ENCODE assay signal across 26 cellular contexts in the genomic region with DNA sequence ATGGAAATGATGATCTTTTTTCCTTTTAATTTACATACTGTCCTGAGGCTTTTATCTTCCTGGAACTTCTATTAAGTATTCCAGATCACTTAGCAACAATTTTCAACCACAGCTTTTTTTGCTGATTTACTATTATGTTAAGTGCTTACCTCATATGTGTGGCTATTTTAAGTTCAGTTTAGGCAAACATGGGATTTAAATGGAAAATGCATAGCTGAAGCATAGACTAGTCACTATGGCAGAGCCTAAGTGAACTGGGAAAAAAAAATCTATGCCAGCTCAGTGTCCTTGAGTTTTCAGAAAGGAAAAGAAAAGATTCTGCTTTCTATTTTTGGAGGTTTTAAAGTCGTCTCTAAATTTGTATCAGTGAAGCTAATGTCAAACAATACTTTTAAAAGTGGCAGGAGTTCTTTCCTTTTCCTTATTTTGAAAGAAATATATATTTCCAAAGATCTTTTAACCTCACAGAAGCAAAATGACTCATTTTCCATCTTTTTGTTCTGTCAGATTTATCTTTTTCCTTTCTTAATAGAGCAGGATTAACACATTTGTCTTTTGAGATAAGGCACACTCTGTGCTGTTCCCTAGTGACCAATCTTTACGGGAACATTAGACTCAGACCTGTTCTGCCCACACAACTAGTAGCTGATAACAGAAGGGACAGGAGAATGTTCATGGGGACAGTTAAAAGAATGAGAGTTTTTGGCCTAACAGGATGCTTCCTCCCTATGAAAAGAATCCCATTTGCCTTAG.
DNase-seq lines count a peak whose midpoint lies in the region; ATAC-seq and TF ChIP-seq lines count a peak whose summit lies in the region.
"Had no signal": no experiment of that assay in that cellular context is flagged by ENCODE, and none has a peak within 500 bp of the region (broad histone marks: within the 10 kb centered on the region; RNA-seq: fewer than 3 reads in every experiment).

No MANE protein-coding gene starts in this region.

- H2AK5ac ChIP-seq in mesenchymal stem cell (ENCODE audit: low read length, severe bottlenecking): no peak overlapping the region
- no peak overlapping the region for H2AK5ac ChIP-seq in trophoblast cell (ENCODE audit: low read length)

- H3K4me2 ChIP-seq in mesenchymal stem cell (ENCODE audit: low read length, poor library complexity, severe bottlenecking) (no peak overlapping the region), trophoblast cell (ENCODE audit: low read length) (no peak overlapping the region)

- H2BK5ac ChIP-seq in mesenchymal stem cell (ENCODE audit: low read depth, low read length, poor library complexity, severe bottlenecking) (no peak overlapping the region), trophoblast cell (ENCODE audit: low read depth, low read length, poor library complexity) (no peak overlapping the region)

- H3K27me3 ChIP-seq in cardiac muscle cell (no peaks in the 10 kb centered on the region), mesenchymal stem cell (ENCODE audit: control insufficient read depth in 1 of 2, insufficient read depth in 1 of 2, low read length in 2 of 2) (no peaks in the 10 kb centered on the region), trophoblast cell (ENCODE audit: insufficient read depth, low read length) (no peaks in the 10 kb centered on the region)
- H3K27me3 ChIP-seq: BLaER1 treated with 17β-estradiol and CSF1 and Interleukin-3, amounts not matched to agents 10 nM and 100 nM had no signal

- H3K14ac ChIP-seq in mesenchymal stem cell (ENCODE audit: low read length in 2 of 2) (no peak overlapping the region), trophoblast cell (ENCODE audit: low read length) (no peak overlapping the region)

- no peak overlapping the region for H4K12ac ChIP-seq in trophoblast cell (ENCODE audit: low read depth, low read length)

- no peak overlapping the region for H2BK15ac ChIP-seq in mesenchymal stem cell (ENCODE audit: low read depth, poor library complexity, severe bottlenecking)

- H4K91ac ChIP-seq in mesenchymal stem cell (ENCODE audit: low read length) (no peak overlapping the region), trophoblast cell (ENCODE audit: low read depth, low read length) (no peak overlapping the region)

- H3K4me3 ChIP-seq in cardiac muscle cell: no peak overlapping the region
- no peak overlapping the region for H3K4me3 ChIP-seq in astrocyte of the spinal cord (ENCODE audit: low read depth, low read length)
- H3K4me3 ChIP-seq in mesenchymal stem cell (ENCODE audit: insufficient read depth in 1 of 2, low read depth in 1 of 2, low read length in 2 of 2): no peak overlapping the region
- H3K4me3 ChIP-seq in trophoblast cell (ENCODE audit: low read depth, low read length): no peak overlapping the region
- H3K4me3 ChIP-seq: BLaER1 treated with 17β-estradiol and CSF1 and Interleukin-3, amounts not matched to agents 10 nM and 100 nM; GM23248 had no signal

- H3K18ac ChIP-seq in mesenchymal stem cell (ENCODE audit: low read depth in 1 of 2, low read length in 2 of 2): no peak overlapping the region
- no peak overlapping the region for H3K18ac ChIP-seq in trophoblast cell (ENCODE audit: low read length)

- H3K27ac ChIP-seq in cardiac muscle cell (peak overlapping the region; percentile 13), mesenchymal stem cell (ENCODE audit: low read length, poor library complexity, severe bottlenecking) (no peak overlapping the region), trophoblast cell (ENCODE audit: low read depth, low read length) (no peak overlapping the region)
- H3K27ac ChIP-seq: 22Rv1; BLaER1 treated with 17β-estradiol and CSF1 and Interleukin-3, amounts not matched to agents 10 nM and 100 nM; GM23248 had no signal

- no peaks in the 10 kb centered on the region for H3K79me1 ChIP-seq in mesenchymal stem cell (replicated peaks; ENCODE audit: low read length, poor library complexity, severe bottlenecking)
- no peaks in the 10 kb centered on the region for H3K79me1 ChIP-seq in trophoblast cell (ENCODE audit: low read length)

- no peaks in the 10 kb centered on the region for H3K79me2 ChIP-seq in trophoblast cell (ENCODE audit: control insufficient read depth, insufficient read depth, low read length, poor library complexity)

- H3K9me3 ChIP-seq in cardiac muscle cell (ENCODE audit: low read depth) (no peaks in the 10 kb centered on the region), mesenchymal stem cell (ENCODE audit: control insufficient read depth, low read length) (no peaks in the 10 kb centered on the region), trophoblast cell (ENCODE audit: insufficient read depth, low read depth, low read length) (no peaks in the 10 kb centered on the region)
- H3K9me3 ChIP-seq: BLaER1 treated with 17β-estradiol and CSF1 and Interleukin-3, amounts not matched to agents 10 nM and 100 nM; Caco-2 had no signal

- no peak overlapping the region for H3K23ac ChIP-seq in mesenchymal stem cell (ENCODE audit: low read length in 2 of 2)
- H3K23ac ChIP-seq in trophoblast cell (ENCODE audit: low read length): no peak overlapping the region

- H3K4ac ChIP-seq in mesenchymal stem cell (ENCODE audit: low read depth in 1 of 2, low read length in 2 of 2): no peak overlapping the region
- H3K4ac ChIP-seq in trophoblast cell (ENCODE audit: low read depth, low read length): no peak overlapping the region

- no peak overlapping the region for H2BK120ac ChIP-seq in mesenchymal stem cell (ENCODE audit: low read depth, low read length)
- H2BK120ac ChIP-seq in trophoblast cell (ENCODE audit: insufficient read depth, low read length, poor library complexity): no peak overlapping the region

- H3K9ac ChIP-seq in mesenchymal stem cell (ENCODE audit: low read length) (no peak overlapping the region), trophoblast cell (ENCODE audit: low read length) (no peak overlapping the region)
- H3K9ac ChIP-seq: GM23248 had no signal

- ATAC-seq in left ventricle myocardium superior (no peak), HG03521 (IDR thresholded peaks at IDR 0.05; ENCODE audit: unreplicated experiment) (no peak), HG02970 (IDR thresholded peaks at IDR 0.05; ENCODE audit: low FRiP score, unreplicated experiment) (no peak)
- ATAC-seq: Panc1 had no signal

- H2BK12ac ChIP-seq in mesenchymal stem cell (ENCODE audit: low read length in 2 of 2) (no peak overlapping the region), trophoblast cell (ENCODE audit: low read length) (no peak overlapping the region)

- no CpG with 5 or more reads among the region's 2 CpGs for WGBS in mesenchymal stem cell
- no CpG with 5 or more reads among the region's 2 CpGs for WGBS in trophoblast cell (ENCODE audit: extremely low coverage, insufficient coverage, insufficient read length)

- no peak for TF ChIP-seq CTCF in cardiac muscle cell (IDR thresholded peaks at IDR 0.05; ENCODE audit: low read depth, low read length)
- TF ChIP-seq CTCF in astrocyte of the spinal cord (IDR thresholded peaks at IDR 0.05; ENCODE audit: low read depth, low read length): no peak

- in situ Hi-C loops in astrocyte of the spinal cord (cut with HindIII; ENCODE audit: low sequenced_read_pairs): no loop called here

- no peaks in the 10 kb centered on the region for H3K36me3 ChIP-seq in cardiac muscle cell
- H3K36me3 ChIP-seq in mesenchymal stem cell (ENCODE audit: control insufficient read depth in 1 of 2, insufficient read depth in 2 of 2, low read depth in 1 of 2, low read length in 2 of 2): no peaks in the 10 kb centered on the region
- H3K36me3 ChIP-seq in trophoblast cell (ENCODE audit: control insufficient read depth in 1 of 2, insufficient read depth in 2 of 2, low read length in 2 of 2): no peaks in the 10 kb centered on the region
- H3K36me3 ChIP-seq: BLaER1 treated with 17β-estradiol and CSF1 and Interleukin-3, amounts not matched to agents 10 nM and 100 nM had no signal

- H3K4me1 ChIP-seq in cardiac muscle cell (ENCODE audit: low read depth) (peaks cover 10% of the 10 kb centered on the region), mesenchymal stem cell (ENCODE audit: control insufficient read depth, insufficient read depth, low read depth, low read length) (no peaks in the 10 kb centered on the region), trophoblast cell (ENCODE audit: control insufficient read depth in 1 of 2, insufficient read depth in 2 of 2, low read length in 2 of 2) (no peaks in the 10 kb centered on the region)
- H3K4me1 ChIP-seq: Caco-2 had no signal

- H4K8ac ChIP-seq in mesenchymal stem cell (ENCODE audit: low read length): no peak overlapping the region
- no peak overlapping the region for H4K8ac ChIP-seq in trophoblast cell (ENCODE audit: low read depth, low read length)

- H2AFZ ChIP-seq in mesenchymal stem cell (ENCODE audit: low read depth, low read length): no peak overlapping the region
- H2AFZ ChIP-seq in trophoblast cell (ENCODE audit: insufficient read depth, low read length, poor library complexity): no peak overlapping the region
- H2AFZ ChIP-seq: GM23248 had no signal

- DNase-seq in cardiac muscle cell (ENCODE audit: low read depth in 1 of 2, low spot score in 1 of 2) (peak; percentile 15 to 36), left ventricle myocardium superior (no peak), astrocyte of the spinal cord (ENCODE audit: low read depth, low spot score) (peak; percentile 7), mesenchymal stem cell (peak; percentile 1), trophoblast cell (no peak), NCI-H2171 (lab: John Stamatoyannopoulos, UW) (no peak)
- DNase-seq: ACHN; Caco-2; CD4-positive, alpha-beta memory T cell; DMS 273 treated with DMSO at 0.1 percent for 48 hours; DMS79 treated with DMSO at 0.1 percent for 48 hours; GM23248; H9; NCI-H1105; NCI-H146; NCI-H2029 treated with DMSO at 0.1 percent for 48 hours; NCI-H345; NCI-H524; NCI-H774; NK-92 treated with Interleukin-12 subunit alpha and Interleukin-12 subunit beta, amount 100 ng/mL, for 24 hours; SIG-M5 had no signal

- intact Hi-C loops in left ventricle myocardium superior (cut with micrococcal nuclease): no loop called here

Comparison
In these comparisons a context has a peak if more than half of its experiments do, and no peak if none do; other contexts are left out.
1. DNase-seq: peak in cardiac muscle cell (2 of 2), astrocyte of the spinal cord (single experiment) and mesenchymal stem cell (single experiment); none in left ventricle myocardium superior (single experiment), trophoblast cell (0 of 2) and NCI-H2171 (single experiment).